ENCODE assay signal across 11 cellular contexts in genomic region chr10:104139221-104139620, GRCh38. TPM values are rescaled to one million over a fixed set of nuclear protein-coding genes. Genes with fewer than 3 reads are reported as not detected.
DNase-seq lines count a peak whose midpoint lies in the region; ATAC-seq, FAIRE-seq and TF ChIP-seq lines count a peak whose summit lies in the region.
"Had no signal": no experiment of that assay in that cellular context is flagged by ENCODE, and none has a peak within 500 bp of the region (broad histone marks: within the 10 kb centered on the region; RNA-seq: fewer than 3 reads in every experiment).

No MANE protein-coding gene starts in this region.

- FAIRE-seq in A549 (lab: Jason Lieb, UNC): peak; percentile 79

- CTCF ChIA-PET in A549 (lab: Yijun Ruan, JAX): interaction anchor here (1.1 to 3.5 kb wide), 5 partner anchors 12 to 93 kb away, joined by 3 to 9 read pairs (median 6); partner anchors contain the start of gene SFR1

- H3K9me3 ChIP-seq in A549: no peaks in the 10 kb centered on the region
- H3K9me3 ChIP-seq: ascending aorta, MG63 had no signal

- DNase-seq in A549 (ENCODE audit: low read depth in 1 of 2, low spot score in 1 of 2) (peak in 1 of 2 experiments; percentile 36), EH (ENCODE audit: low read depth) (peak; percentile 15), NB4 (ENCODE audit: low read depth) (peak; percentile 49), endothelial cell (ENCODE audit: low spot score) (no peak), immature natural killer cell (no peak), COLO829 (ENCODE audit: low spot score) (no peak)
- DNase-seq: DMS79 treated with DMSO at 0.1 percent for 48 hours, MG63 had no signal

- POLR2A ChIA-PET in A549 (lab: Yijun Ruan, JAX): interaction anchor here (1.5 kb wide), 1 partner anchor 18 kb away, joined by 7 read pairs; the partner anchor contains the start of gene SFR1

- H3K36me3 Mint-ChIP-seq in endothelial cell (ENCODE audit: low read depth, unreplicated experiment) (no peaks in the 10 kb centered on the region), immature natural killer cell (no peaks in the 10 kb centered on the region)

- H3K27ac Mint-ChIP-seq in endothelial cell (ENCODE audit: unreplicated experiment) (no peak overlapping the region), immature natural killer cell (no peak overlapping the region)

- H3K4me3 ChIP-seq in A549: no peak overlapping the region
- no peak overlapping the region for H3K4me3 ChIP-seq in NB4 (ENCODE audit: low read depth, low read length)
- H3K4me3 ChIP-seq: ascending aorta, MG63 had no signal

- H3K4me1 Mint-ChIP-seq in endothelial cell (ENCODE audit: unreplicated experiment) (no peaks in the 10 kb centered on the region), immature natural killer cell (no peaks in the 10 kb centered on the region)

- TF ChIP-seq CTCF in A549 (IDR thresholded peaks at IDR 0.05) (peak; percentile 47), NB4 (IDR thresholded peaks at IDR 0.05; ENCODE audit: low read depth, low read length) (peak; percentile 69), endothelial cell (IDR thresholded peaks at IDR 0.05; ENCODE audit: unreplicated experiment) (peak; percentile 19)

- H3K4me3 Mint-ChIP-seq in endothelial cell (ENCODE audit: unreplicated experiment) (no peak overlapping the region), immature natural killer cell (no peak overlapping the region)

- H3K27ac ChIP-seq in A549: no peak overlapping the region
- H3K27ac ChIP-seq: ascending aorta had no signal

- peaks cover 1% of the 10 kb centered on the region for H3K27me3 Mint-ChIP-seq in endothelial cell (ENCODE audit: unreplicated experiment)
- H3K27me3 Mint-ChIP-seq in immature natural killer cell (ENCODE audit: low read depth in 3 of 3): peaks cover 0 to 7% (median 2%) of the 10 kb centered on the region in 3 donors

- H3K4me2 ChIP-seq in A549: no peak overlapping the region

- WGBS in A549 (ENCODE audit: missing lambda C conversion rate): 52% methylated on average over 5 of the region's 5 CpGs

- ATAC-seq in A549 (peak in 1 of 2 experiments; percentile 56; a peak in 2 of 6 replicates), GM21381 (IDR thresholded peaks at IDR 0.05; ENCODE audit: unreplicated experiment) (no peak), HG02759 (IDR thresholded peaks at IDR 0.05; ENCODE audit: unreplicated experiment) (no peak)

- TF ChIP-seq POLR2A in A549 (IDR thresholded peaks at IDR 0.05; ENCODE audit: low read length) (no peak), NB4 (IDR thresholded peaks at IDR 0.05; ENCODE audit: extremely low read depth, insufficient read length) (no peak)

- no peaks in the 10 kb centered on the region for H3K9me3 Mint-ChIP-seq in endothelial cell (ENCODE audit: unreplicated experiment)
- H3K9me3 Mint-ChIP-seq in immature natural killer cell: no peaks in the 10 kb centered on the region

- TF ChIP-seq RAD21 in A549 (conservative IDR thresholded peaks at IDR 0.05 in 1 of 2, IDR thresholded peaks at IDR 0.05 in 1 of 2): peak in 1 of 2 experiments; percentile 59; a peak in 2 of 5 replicates

- no peak for TF ChIP-seq EP300 in A549 (IDR thresholded peaks at IDR 0.05)

- H3K4me1 ChIP-seq in A549: no peaks in the 10 kb centered on the region
- H3K4me1 ChIP-seq: ascending aorta had no signal

TF ChIP-seq in A549, 52 proteins besides CTCF, POLR2A, EP300 and RAD21:
- no peak for TF ChIP-seq HOXB13 (CRISPR knock-in tag; IDR thresholded peaks at IDR 0.05; ENCODE audit: low read depth)
- TF ChIP-seq ZNF302 (CRISPR knock-in tag; IDR thresholded peaks at IDR 0.05): no peak
- no peak for TF ChIP-seq HOXA7 (CRISPR knock-in tag; IDR thresholded peaks at IDR 0.05)
- TF ChIP-seq ATOH8 (CRISPR knock-in tag; IDR thresholded peaks at IDR 0.05; ENCODE audit: low read depth): no peak
- TF ChIP-seq ZSCAN20 (CRISPR knock-in tag; IDR thresholded peaks at IDR 0.05): no peak
TF ChIP-seq in A549: peak in this region for 0.

RNA-seq across cellular contexts. Expression of gene SFR1, which starts 17.2 kb away (rescaled TPM):
- polyA plus RNA-seq in A549 (2011; rRNA removed) (11.2 and 17.6 TPM in 2 replicates), A549 (2017; fragmentation: RNase III; extraction: RNeasy Plus Mini Kit Qiagen cat#74134 plus additional on column Dnase treatment) (15.8 to 16.8 TPM (median 16.2 TPM) in 3 replicates), immature natural killer cell (10 to 100 TPM; 15.7 to 19.0 (median 16.7) TPM)
- 5.6 and 6.0 TPM in 2 replicates for polyA plus RNA-seq in A549 (2012; cell fraction: cytosol; rRNA removed)
- 2.0 and 4.4 TPM in 2 replicates for polyA plus RNA-seq in A549 (2012; cell fraction: nucleus; rRNA removed)
- polyA minus RNA-seq in A549 (2011; rRNA and poly(A)+ RNA removed): 2.5 and 2.8 TPM in 2 replicates
- 8.8 TPM for total RNA-seq in endothelial cell (ENCODE audit: unreplicated experiment)

RNA-seq across cellular contexts. Expression of gene COL17A1, which starts 53.5 kb away (rescaled TPM):
- 0.91 and 1.3 TPM in 2 replicates for polyA plus RNA-seq in A549 (2011; rRNA removed)
- 0.41 and 0.54 TPM in 2 replicates for polyA plus RNA-seq in A549 (2012; cell fraction: cytosol; rRNA removed)
- polyA plus RNA-seq in A549 (2012; cell fraction: nucleus; rRNA removed): 1.8 and 1.9 TPM in 2 replicates
- 1.5 to 1.7 TPM (median 1.6 TPM) in 3 replicates for polyA plus RNA-seq in A549 (2017; fragmentation: RNase III; extraction: RNeasy Plus Mini Kit Qiagen cat#74134 plus additional on column Dnase treatment)
- polyA minus RNA-seq in A549 (2011; rRNA and poly(A)+ RNA removed): 0.39 and 1.2 TPM in 2 replicates
- 4.2 TPM for total RNA-seq in endothelial cell (ENCODE audit: unreplicated experiment)
- polyA plus RNA-seq in immature natural killer cell: not detected

Comparison
In these comparisons a context has a peak if more than half of its experiments do, and no peak if none do; other contexts are left out.
1. DNase-seq: peak in EH (single experiment) and NB4 (single experiment); none in endothelial cell (single experiment), immature natural killer cell (0 of 3) and COLO829 (single experiment).
2. CTCF ChIP-seq: peak in every context shown above with its lines; median percentile 69 in NB4; 47 in A549; 19 in endothelial cell.